ENCODE assay signal across 20 cellular contexts in genomic region chr2:85838181-85838580, GRCh38. TPM values are rescaled to one million over a fixed set of nuclear protein-coding genes. Genes with fewer than 3 reads are reported as not detected.
DNase-seq lines count a peak whose midpoint lies in the region; ATAC-seq and TF ChIP-seq lines count a peak whose summit lies in the region.
"Had no signal": no experiment of that assay in that cellular context is flagged by ENCODE, and none has a peak within 500 bp of the region (broad histone marks: within the 10 kb centered on the region; RNA-seq: fewer than 3 reads in every experiment).

No MANE protein-coding gene starts in this region.

- CTCF ChIA-PET in naive thymus-derived CD4-positive, alpha-beta T cell (lab: Charles Lee): interaction anchor here (0.9 to 2.0 kb wide), 4 partner anchors 11 to 51 kb away, joined by 3 to 7 read pairs (median 6); partner anchors contain the start of gene ST3GAL5

- DNase-seq in G401 (ENCODE audit: low spot score) (peak; percentile 25), HT-29 (ENCODE audit: low spot score) (peak; percentile 38), cardiac fibroblast (ENCODE audit: low read depth in 2 of 2) (peak; percentile 9), nucleus accumbens (lab: John Stamatoyannopoulos, UW) (no peak), SHP77 (lab: John Stamatoyannopoulos, UW) (no peak), NCI-H526 (lab: John Stamatoyannopoulos, UW) (no peak), NCI-H69 (lab: John Stamatoyannopoulos, UW) (no peak)
- no peak for DNase-seq in naive thymus-derived CD4-positive, alpha-beta T cell
- DNase-seq: activated T-cell treated with anti-CD3 and anti-CD28 coated beads, Interleukin-2, amount 50 U/mL, for 1 hour; heart right ventricle; MV-4-11; NCI-H2107; NCI-H526 treated with DMSO at 0.1 percent for 48 hours; Peyer's patch; retina; stimulated activated naive CD4-positive, alpha-beta T cell treated with Interleukin-2 at 50 U/mL for 16 hours had no signal

- H3K27me3 ChIP-seq in naive thymus-derived CD4-positive, alpha-beta T cell (ENCODE audit: control insufficient read depth in 2 of 2, insufficient read depth in 2 of 2, low read length in 2 of 2): no peaks in the 10 kb centered on the region
- H3K27me3 ChIP-seq: heart right ventricle, Peyer's patch, tibial nerve had no signal

- H3K27ac Mint-ChIP-seq in naive thymus-derived CD4-positive, alpha-beta T cell: peak overlapping the region in 6 of 9 donors; percentile 36 to 89 (median 76)
- H3K27ac Mint-ChIP-seq: brain, memory B cell had no signal

- H3K36me3 ChIP-seq in naive thymus-derived CD4-positive, alpha-beta T cell (ENCODE audit: control insufficient read depth in 2 of 3, insufficient read depth in 3 of 3, low read length in 3 of 3): peaks cover 0 to 13% (median 0%) of the 10 kb centered on the region in 3 experiments

- H3K9me3 Mint-ChIP-seq in naive thymus-derived CD4-positive, alpha-beta T cell: peaks cover 0 to 12% (median 0%) of the 10 kb centered on the region in 11 donors

- no peak overlapping the region for H3K27ac ChIP-seq in naive thymus-derived CD4-positive, alpha-beta T cell (ENCODE audit: low read depth, low read length)
- H3K27ac ChIP-seq: heart right ventricle, Peyer's patch, tibial nerve had no signal

- in situ Hi-C loops in G401 (cut with HindIII; ENCODE audit: low sequenced_read_pairs): no loop called here

- intact Hi-C loops in naive thymus-derived CD4-positive, alpha-beta T cell (cut with micrococcal nuclease): no loop called here

- TF ChIP-seq CTCF in cardiac fibroblast (IDR thresholded peaks at IDR 0.05; ENCODE audit: low read depth, low read length): no peak

- peak overlapping the region in 1 of 10 donors; percentile 44 for H3K4me3 Mint-ChIP-seq in naive thymus-derived CD4-positive, alpha-beta T cell
- H3K4me3 Mint-ChIP-seq: brain, memory B cell had no signal

- POLR2A ChIA-PET in naive thymus-derived CD4-positive, alpha-beta T cell (lab: Charles Lee): no interaction called here

- peaks cover 0 to 6% of the 10 kb centered on the region in 2 donors for H3K4me1 ChIP-seq in naive thymus-derived CD4-positive, alpha-beta T cell (ENCODE audit: control insufficient read depth in 2 of 2, insufficient read depth in 2 of 2, low read length in 2 of 2)
- H3K4me1 ChIP-seq: heart right ventricle, Peyer's patch, tibial nerve had no signal

- no peak for ATAC-seq in naive thymus-derived CD4-positive, alpha-beta T cell
- ATAC-seq: activated naive CD4-positive, alpha-beta T cell treated with anti-CD3 and anti-CD28 coated beads, Interleukin-2, amount 50 U/mL, for 72 hours; heart right ventricle had no signal

- H3K27me3 Mint-ChIP-seq in naive thymus-derived CD4-positive, alpha-beta T cell: peaks cover 0 to 11% (median 0%) of the 10 kb centered on the region in 5 donors
- H3K27me3 Mint-ChIP-seq: memory B cell had no signal

- H3K9me3 ChIP-seq in naive thymus-derived CD4-positive, alpha-beta T cell (ENCODE audit: control insufficient read depth in 2 of 3, low read length in 3 of 3): no peaks in the 10 kb centered on the region
- H3K9me3 ChIP-seq: Peyer's patch had no signal

- no peak overlapping the region for H3K4me3 ChIP-seq in cardiac fibroblast (replicated peaks in 1 of 2; ENCODE audit: low read depth in 2 of 2, low read length in 2 of 2)
- no peak overlapping the region for H3K4me3 ChIP-seq in naive thymus-derived CD4-positive, alpha-beta T cell (ENCODE audit: low read length)
- H3K4me3 ChIP-seq: heart right ventricle, Peyer's patch, tibial nerve had no signal

- peaks cover 6 to 41% (median 25%) of the 10 kb centered on the region in 7 donors for H3K4me1 Mint-ChIP-seq in naive thymus-derived CD4-positive, alpha-beta T cell
- H3K4me1 Mint-ChIP-seq: brain had no signal

- H3K36me3 Mint-ChIP-seq in naive thymus-derived CD4-positive, alpha-beta T cell: peaks cover 7 to 64% (median 29%) of the 10 kb centered on the region in 5 donors

RNA-seq across cellular contexts. Expression of gene ST3GAL5, which starts 50.6 kb away (rescaled TPM):
- 99.2 and 118 TPM in 2 replicates for total RNA-seq in G401 (2014; rRNA removed; shearing (Covaris generic))
- 0.99 and 2.4 TPM in 2 replicates for total RNA-seq in HT-29 (2014; rRNA removed; shearing (Covaris generic))
- 10 to 100 TPM; 37.9 to 53.6 (median 43.0) TPM for total RNA-seq in naive thymus-derived CD4-positive, alpha-beta T cell
- polyA plus RNA-seq in naive thymus-derived CD4-positive, alpha-beta T cell: 10 to 100 TPM; 15.0 to 16.8 TPM

Comparison
In these comparisons a context has a peak if more than half of its experiments do, and no peak if none do; other contexts are left out.
1. DNase-seq: peak in G401 (single experiment), HT-29 (single experiment) and cardiac fibroblast (2 of 2); none in naive thymus-derived CD4-positive, alpha-beta T cell (0 of 9), nucleus accumbens (0 of 56), SHP77 (0 of 2), NCI-H526 (0 of 2) and NCI-H69 (single experiment).
2. RNA of gene ST3GAL5, which starts 50.6 kb away (total RNA-seq): 99.2 to 118 TPM in G401 and 37.9 to 53.6 TPM in naive thymus-derived CD4-positive, alpha-beta T cell; 0.99 to 2.4 TPM in HT-29; every median in the first group is over 10 times any median in the second.